ENCODE assay signal across 19 cellular contexts in the genomic region with DNA sequence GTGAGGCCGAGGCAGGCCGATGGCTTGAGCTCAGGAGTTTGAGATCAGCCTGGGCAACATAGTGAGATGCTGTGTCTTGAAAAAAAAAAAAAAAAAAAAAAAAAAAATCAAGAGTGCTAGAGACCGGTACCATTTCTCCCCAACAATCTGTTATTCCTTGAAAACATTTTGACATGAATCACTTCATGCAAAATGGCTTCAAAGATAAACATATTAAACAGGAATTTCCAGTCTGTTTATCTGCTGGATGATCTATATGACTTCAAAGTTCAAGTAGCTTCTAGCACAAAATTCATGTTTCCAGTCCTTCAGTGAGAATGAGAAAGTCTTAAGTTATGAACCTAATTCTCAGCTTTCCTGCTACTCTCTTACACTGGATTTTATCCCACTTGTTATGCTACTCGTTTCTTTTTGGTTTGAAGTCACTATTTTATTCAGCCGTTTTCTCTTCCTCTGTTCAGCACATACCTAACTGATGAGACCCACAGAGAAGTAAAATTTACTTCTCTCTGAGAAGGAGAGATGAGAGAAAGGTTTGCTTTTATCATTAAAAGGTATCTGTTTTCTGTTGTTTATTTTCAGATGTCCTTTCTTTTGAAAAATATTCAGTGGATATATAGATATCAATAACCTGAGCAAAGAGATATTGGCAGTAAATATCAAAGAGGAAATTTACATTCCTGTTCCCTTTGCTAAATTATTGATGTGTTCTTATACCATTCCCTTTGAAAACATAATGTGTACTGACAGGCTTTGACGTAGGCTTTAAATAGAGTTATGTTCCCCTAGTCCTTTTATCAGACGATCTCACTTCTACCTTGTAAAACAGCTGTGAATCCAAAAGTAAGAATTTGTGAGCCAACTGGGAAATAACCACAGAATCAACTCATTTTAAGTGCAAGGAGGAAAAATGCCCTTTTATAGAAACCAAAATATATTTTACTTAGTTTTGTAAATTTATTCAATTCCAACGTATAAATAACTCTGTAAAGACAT. TPM values are rescaled to one million over a fixed set of nuclear protein-coding genes. Genes with fewer than 3 reads are reported as not detected.
DNase-seq lines count a peak whose midpoint lies in the region; ATAC-seq and TF ChIP-seq lines count a peak whose summit lies in the region.
"Had no signal": no experiment of that assay in that cellular context is flagged by ENCODE, and none has a peak within 500 bp of the region (broad histone marks: within the 10 kb centered on the region; RNA-seq: fewer than 3 reads in every experiment).

No MANE protein-coding gene starts in this region.

- peak overlapping the region; percentile 53 for H3K27ac ChIP-seq in PC-9
- H3K27ac ChIP-seq in foreskin keratinocyte = no peak overlapping the region
- H3K27ac ChIP-seq in gastrocnemius medialis = peak overlapping the region; percentile 45 to 100 (median 84)
- H3K27ac ChIP-seq in GM23338 (ENCODE audit: low read depth) = no peak overlapping the region

- H3K27me3 Mint-ChIP-seq in GM23338 (ENCODE audit: insufficient read depth, low read depth, poor library complexity) = peaks cover 2% of the 10 kb centered on the region
- H3K27me3 Mint-ChIP-seq: activated naive CD8-positive, alpha-beta T cell treated with anti-CD3 and anti-CD28 coated beads, Interleukin-2, amount 10 ng/mL, durations not matched to agents 7 days and 5 days had no signal

- peak overlapping the region; percentile 69 for H3K4me2 ChIP-seq in PC-9
- H3K4me2 ChIP-seq in GM23338 = no peak overlapping the region

- peaks cover 42% of the 10 kb centered on the region for H3K36me3 ChIP-seq in PC-9 (ENCODE audit: low read depth)
- peaks cover 0 to 4% of the 10 kb centered on the region in 2 donors for H3K36me3 ChIP-seq in gastrocnemius medialis
- peaks cover 27% of the 10 kb centered on the region for H3K36me3 ChIP-seq in GM23338 (ENCODE audit: insufficient read depth)

- DNase-seq in NCI-H526 (lab: John Stamatoyannopoulos, UW) = peak; percentile 7 to 25
- DNase-seq in NCI-H526 treated with DMSO at 0.1 percent for 48 hours (lab: John Stamatoyannopoulos, UW) = no peak
- DNase-seq in PC-9 = peak in 1 of 2 experiments; percentile 89
- peak; percentile 9 to 54 for DNase-seq in foreskin keratinocyte
- DNase-seq in gastrocnemius medialis = no peak
- DNase-seq in Right ventricle myocardium inferior (ENCODE audit: missing footprints) = no peak
- no peak for DNase-seq in GM23338 (ENCODE audit: low spot score)
- DNase-seq: 8988T; activated CD4-positive, alpha-beta T cell treated with anti-CD3 and anti-CD28 coated beads, Interleukin-2, amount 50 U/mL, for 1 hour; activated naive CD8-positive, alpha-beta T cell treated with anti-CD3 and anti-CD28 coated beads, Interleukin-2, amount 10 ng/mL, durations not matched to agents 7 days and 5 days; central memory CD4-positive, alpha-beta T cell; DMS 273 treated with DMSO at 0.1 percent for 48 hours; effector memory CD4-positive, alpha-beta T cell; hypothalamus; NCI-H1694; retina; stimulated activated CD4-positive, alpha-beta T cell treated with anti-CD3 and anti-CD28 coated beads, Interleukin-15, amount 100 ng/mL, for 24 hours had no signal

- H3K9me2 ChIP-seq in PC-9 (ENCODE audit: insufficient read depth) (no peaks in the 10 kb centered on the region), GM23338 (ENCODE audit: insufficient read depth) (no peaks in the 10 kb centered on the region)

- CTCF ChIA-PET in PC-9 (lab: Charles Lee) = interaction anchor here (0.7 kb wide), 1 partner anchor 32 kb away, joined by 8 read pairs; no protein-coding TSS in a partner anchor

- H3K36me3 Mint-ChIP-seq in GM23338 (ENCODE audit: low read depth) = peaks cover 42% of the 10 kb centered on the region; the same call in 2 of the 3 replicates

- no peak overlapping the region for H2AFZ ChIP-seq in PC-9
- H2AFZ ChIP-seq in GM23338 = no peak overlapping the region

- no peaks in the 10 kb centered on the region for H3K79me2 ChIP-seq in PC-9 (ENCODE audit: low read depth)
- no peaks in the 10 kb centered on the region for H3K79me2 ChIP-seq in GM23338 (replicated peaks; ENCODE audit: insufficient read depth)

- peak; percentile 39 for ATAC-seq in foreskin keratinocyte
- no peak for ATAC-seq in gastrocnemius medialis
- no peak for ATAC-seq in Right ventricle myocardium inferior
- no peak for ATAC-seq in GM23338
- no peak for ATAC-seq in GM21381 (IDR thresholded peaks at IDR 0.05; ENCODE audit: unreplicated experiment)
- ATAC-seq: stimulated activated effector memory CD8-positive, alpha-beta T cell treated with anti-CD3 and anti-CD28 coated beads, Interleukin-12 subunit alpha, Interleukin-12 subunit beta, amount 100 ng/mL, for 72 hours had no signal

- H3K4me1 Mint-ChIP-seq in GM23338 = no peaks in the 10 kb centered on the region
- H3K4me1 Mint-ChIP-seq: stimulated activated effector memory CD8-positive, alpha-beta T cell treated with anti-CD3 and anti-CD28 coated beads, Interleukin-12 subunit alpha, Interleukin-12 subunit beta, amount 100 ng/mL, for 72 hours had no signal

- H3K4me3 Mint-ChIP-seq in GM23338 = no peak overlapping the region
- H3K4me3 Mint-ChIP-seq: activated naive CD8-positive, alpha-beta T cell treated with anti-CD3 and anti-CD28 coated beads, Interleukin-2, amount 10 ng/mL, durations not matched to agents 7 days and 5 days; stimulated activated effector memory CD8-positive, alpha-beta T cell treated with anti-CD3 and anti-CD28 coated beads, Interleukin-12 subunit alpha, Interleukin-12 subunit beta, amount 100 ng/mL, for 72 hours had no signal

- POLR2A ChIA-PET in PC-9 (lab: Charles Lee; ENCODE audit: unreplicated experiment) = interaction anchor here (0.7 kb wide), 1 partner anchor 849 kb away, joined by 3 read pairs; no protein-coding TSS in a partner anchor

- intact Hi-C loops in PC-9 (cut with micrococcal nuclease; ENCODE audit: unreplicated experiment) = loop anchor here (2.0 kb wide), 1 partner anchor 37 kb away; a partner anchor contains a TSS
- intact Hi-C loops in gastrocnemius medialis (cut with DNase I; ENCODE audit: low total_unique reads) = loop anchor here (2.0 to 10.0 kb wide), 2 partner anchors 37 to 85 kb away; a partner anchor contains a TSS
- intact Hi-C loops in Right ventricle myocardium inferior (cut with DNase I) = no loop called here

- H4K20me1 ChIP-seq in PC-9 (ENCODE audit: insufficient read depth) (no peaks in the 10 kb centered on the region), GM23338 (replicated peaks; ENCODE audit: insufficient read depth) (peaks cover 10% of the 10 kb centered on the region)

- in situ Hi-C loops in gastrocnemius medialis (cut with MboI; ENCODE audit: low sequenced_read_pairs in 4 of 4) = loop anchor here in 1 of 4 donors (25.0 kb wide), 1 partner anchor 728 kb away; a partner anchor contains a TSS

- H3K9me3 Mint-ChIP-seq in GM23338 = no peaks in the 10 kb centered on the region
- H3K9me3 Mint-ChIP-seq: activated naive CD8-positive, alpha-beta T cell treated with anti-CD3 and anti-CD28 coated beads, Interleukin-2, amount 10 ng/mL, durations not matched to agents 7 days and 5 days; stimulated activated effector memory CD8-positive, alpha-beta T cell treated with anti-CD3 and anti-CD28 coated beads, Interleukin-12 subunit alpha, Interleukin-12 subunit beta, amount 100 ng/mL, for 72 hours had no signal

- no peaks in the 10 kb centered on the region for H3K9me3 ChIP-seq in PC-9 (ENCODE audit: insufficient read depth, low read depth)
- H3K9me3 ChIP-seq in gastrocnemius medialis = no peaks in the 10 kb centered on the region

- no TSS peak for BruUV-seq in PC-9 (replicated peaks; lab: Mats Ljungman, UMichigan)

- H3K27ac Mint-ChIP-seq in GM23338 = no peak overlapping the region
- H3K27ac Mint-ChIP-seq: activated naive CD8-positive, alpha-beta T cell treated with anti-CD3 and anti-CD28 coated beads, Interleukin-2, amount 10 ng/mL, durations not matched to agents 7 days and 5 days; stimulated activated effector memory CD8-positive, alpha-beta T cell treated with anti-CD3 and anti-CD28 coated beads, Interleukin-12 subunit alpha, Interleukin-12 subunit beta, amount 100 ng/mL, for 72 hours had no signal

- H3F3A ChIP-seq in PC-9 (ENCODE audit: insufficient read depth, low read depth) (peaks cover 58% of the 10 kb centered on the region), GM23338 (replicated peaks; ENCODE audit: low read depth) (no peaks in the 10 kb centered on the region; the same call in 1 of the 2 replicates)

- no peak for TF ChIP-seq CTCF in PC-9 (conservative IDR thresholded peaks at IDR 0.05)
- no peak for TF ChIP-seq CTCF in foreskin keratinocyte (conservative IDR thresholded peaks at IDR 0.05)
- no peak for TF ChIP-seq CTCF in gastrocnemius medialis (IDR thresholded peaks at IDR 0.05 in 4 of 5, conservative IDR thresholded peaks at IDR 0.05 in 1 of 5)
- TF ChIP-seq CTCF in GM23338 (conservative IDR thresholded peaks at IDR 0.05; ENCODE audit: low read depth in 2 of 2) = no peak

- no peak for TF ChIP-seq POLR2A in gastrocnemius medialis (IDR thresholded peaks at IDR 0.05)

- no peaks in the 10 kb centered on the region for H3K27me3 ChIP-seq in PC-9 (ENCODE audit: insufficient read depth, low read depth)
- H3K27me3 ChIP-seq in foreskin keratinocyte = no peaks in the 10 kb centered on the region
- no peaks in the 10 kb centered on the region for H3K27me3 ChIP-seq in gastrocnemius medialis
- H3K27me3 ChIP-seq in GM23338 (ENCODE audit: insufficient read depth) = no peaks in the 10 kb centered on the region

- H3K4me1 ChIP-seq in PC-9 (replicated peaks; ENCODE audit: insufficient read depth) (peaks cover 40% of the 10 kb centered on the region), foreskin keratinocyte (peaks cover 16% of the 10 kb centered on the region), gastrocnemius medialis (peaks cover 12 to 50% of the 10 kb centered on the region in 2 donors), GM23338 (ENCODE audit: insufficient read depth) (no peaks in the 10 kb centered on the region)

- H3K4me3 ChIP-seq in PC-9 (peak overlapping the region; percentile 30; the same call in 1 of the 2 replicates), gastrocnemius medialis (no peak overlapping the region), GM23338 (no peak overlapping the region)

RNA-seq across cellular contexts. Expression of a gene that starts 38.2 kb away (rescaled TPM):
- total RNA-seq in PC-9 (2021) (149 and 214 TPM in 2 replicates), foreskin keratinocyte (106 and 116 TPM in 2 replicates), gastrocnemius medialis (100 to 1,000 TPM in 2 of 4 donors, 10 to 100 TPM in 2; 42.1 to 101 (median 80.2) TPM), Right ventricle myocardium inferior (95.7 TPM)
- polyA plus RNA-seq in foreskin keratinocyte (36.9 and 41.2 TPM in 2 replicates), GM23338 (2016; fragmentation: Nextera tagmentation; extraction: Ambion mirVana) (173 and 209 TPM in 2 replicates)
- 173 and 199 TPM in 2 replicates for total RNA-seq in GM23338 (2014; rRNA removed; shearing (Covaris generic))

Comparison
In these comparisons a context has a peak if more than half of its experiments do, and no peak if none do; other contexts are left out.
1. DNase-seq: peak in NCI-H526 (2 of 2) and foreskin keratinocyte (2 of 2); none in NCI-H526 treated with DMSO at 0.1 percent for 48 hours (single experiment), gastrocnemius medialis (0 of 2), Right ventricle myocardium inferior (single experiment) and GM23338 (single experiment).
2. H3K27ac ChIP-seq: peak in PC-9 (single experiment) and gastrocnemius medialis (4 of 4); none in foreskin keratinocyte (single experiment) and GM23338 (single experiment).